Comparison of ENCODE assay signal across 18 cellular contexts in the genomic region with DNA sequence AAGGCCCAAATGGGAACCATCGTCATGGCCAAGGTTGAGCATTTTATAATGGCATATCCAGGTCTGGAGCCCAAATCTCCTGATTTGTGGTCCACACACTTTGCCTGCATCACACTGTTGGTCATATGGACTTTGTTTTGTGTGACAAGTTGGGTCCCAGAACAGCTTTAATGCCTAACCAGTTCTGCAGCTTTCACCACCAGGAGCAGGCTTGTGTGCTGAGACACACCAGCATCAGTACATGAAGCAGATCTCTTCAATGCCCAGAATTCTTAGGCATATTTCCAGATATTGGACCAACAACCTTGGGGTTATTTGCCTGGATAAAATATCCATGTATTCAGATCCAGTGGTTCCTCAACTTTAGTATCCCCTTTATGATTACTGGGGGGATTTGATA.
"Had no signal": no experiment of that assay in that cellular context is flagged by ENCODE, and none has a peak within 500 bp of the region (broad histone marks: within the 10 kb centered on the region; RNA-seq: fewer than 3 reads in every experiment).

No MANE protein-coding gene starts in this region.

- H3K9ac ChIP-seq: parathyroid adenoma had no signal

- H3K4me1 ChIP-seq: ascending aorta, parathyroid adenoma, vagina had no signal

- H3K4me2 ChIP-seq: hepatocyte had no signal

- H3K4me1 Mint-ChIP-seq: activated naive CD8-positive, alpha-beta T cell treated with anti-CD3 and anti-CD28 coated beads, Interleukin-2, amount 50 U/mL, for 24 hours; natural killer cell; stimulated activated memory B cell treated with anti-CD40 and anti-IgM and Interleukin-4, amounts not matched to agents 10 μg/mL and 1 μg/mL and 100 μg/mL, for 72 hours had no signal

- H3K4me3 ChIP-seq: ascending aorta, hepatocyte, tibial artery, vagina had no signal

- H3K79me2 ChIP-seq: hepatocyte, parathyroid adenoma had no signal

- ATAC-seq: activated CD4-positive, CD25-positive, alpha-beta regulatory T cell treated with anti-CD3 and anti-CD28 coated beads, Interleukin-2, amount 50 U/mL, for 24 hours; activated naive CD8-positive, alpha-beta T cell treated with anti-CD3 and anti-CD28 coated beads, Interleukin-2, amount 50 U/mL, for 24 hours; activated T-helper 17 cell treated with anti-CD3 and anti-CD28 coated beads, Interleukin-2, amount 50 U/mL, for 72 hours; effector memory CD8-positive, alpha-beta T cell; left ventricle myocardium superior; natural killer cell; stimulated activated memory B cell treated with anti-CD40 and anti-IgM and Interleukin-4, amounts not matched to agents 10 μg/mL and 1 μg/mL and 100 μg/mL, for 72 hours had no signal

- H3K9me3 ChIP-seq: ascending aorta, neutrophil, tibial artery, vagina had no signal

- H3K4me3 Mint-ChIP-seq: activated naive CD8-positive, alpha-beta T cell treated with anti-CD3 and anti-CD28 coated beads, Interleukin-2, amount 50 U/mL, for 24 hours; activated T-helper 17 cell treated with anti-CD3 and anti-CD28 coated beads, Interleukin-2, amount 50 U/mL, for 72 hours; effector memory CD8-positive, alpha-beta T cell; natural killer cell; stimulated activated memory B cell treated with anti-CD40 and anti-IgM and Interleukin-4, amounts not matched to agents 10 μg/mL and 1 μg/mL and 100 μg/mL, for 72 hours had no signal

- H3K36me3 Mint-ChIP-seq: natural killer cell; stimulated activated memory B cell treated with anti-CD40 and anti-IgM and Interleukin-4, amounts not matched to agents 10 μg/mL and 1 μg/mL and 100 μg/mL, for 72 hours had no signal

- H3K9me3 Mint-ChIP-seq: activated naive CD8-positive, alpha-beta T cell treated with anti-CD3 and anti-CD28 coated beads, Interleukin-2, amount 50 U/mL, for 24 hours; activated T-helper 17 cell treated with anti-CD3 and anti-CD28 coated beads, Interleukin-2, amount 50 U/mL, for 72 hours; effector memory CD8-positive, alpha-beta T cell; natural killer cell; stimulated activated memory B cell treated with anti-CD40 and anti-IgM and Interleukin-4, amounts not matched to agents 10 μg/mL and 1 μg/mL and 100 μg/mL, for 72 hours had no signal

- DNase-seq: activated CD4-positive, alpha-beta T cell treated with anti-CD3 and anti-CD28 coated beads, Interleukin-2, amount 50 U/mL, for 1 hour; activated naive CD4-positive, alpha-beta T cell treated with Interleukin-2 at 50 U/mL for 16 hours; activated naive CD8-positive, alpha-beta T cell treated with anti-CD3 and anti-CD28 coated beads, Interleukin-2, amount 50 U/mL, for 24 hours; effector memory CD8-positive, alpha-beta T cell; kidney glomerular epithelial cell; left ventricle myocardium superior; natural killer cell; stimulated activated CD4-positive, alpha-beta T cell treated with anti-CD3 and anti-CD28 coated beads, Interleukin-2, amount 100 ng/mL, for 24 hours; T-helper 9 cell; tibial artery had no signal

- H2AFZ ChIP-seq: hepatocyte, parathyroid adenoma had no signal

- H3K27ac ChIP-seq: ascending aorta, hepatocyte, neutrophil, parathyroid adenoma, tibial artery, vagina had no signal

- H3K27ac Mint-ChIP-seq: activated naive CD8-positive, alpha-beta T cell treated with anti-CD3 and anti-CD28 coated beads, Interleukin-2, amount 50 U/mL, for 24 hours; activated T-helper 17 cell treated with anti-CD3 and anti-CD28 coated beads, Interleukin-2, amount 50 U/mL, for 72 hours; effector memory CD8-positive, alpha-beta T cell; natural killer cell; stimulated activated memory B cell treated with anti-CD40 and anti-IgM and Interleukin-4, amounts not matched to agents 10 μg/mL and 1 μg/mL and 100 μg/mL, for 72 hours had no signal

- H3K27me3 ChIP-seq: ascending aorta, hepatocyte, tibial artery, vagina had no signal

- H3K27me3 Mint-ChIP-seq: activated naive CD8-positive, alpha-beta T cell treated with anti-CD3 and anti-CD28 coated beads, Interleukin-2, amount 50 U/mL, for 24 hours; activated T-helper 17 cell treated with anti-CD3 and anti-CD28 coated beads, Interleukin-2, amount 50 U/mL, for 72 hours had no signal

- H3K36me3 ChIP-seq: ascending aorta, neutrophil, tibial artery, vagina had no signal
